9 cellular contexts compared by ENCODE assay signal in the genomic region with DNA sequence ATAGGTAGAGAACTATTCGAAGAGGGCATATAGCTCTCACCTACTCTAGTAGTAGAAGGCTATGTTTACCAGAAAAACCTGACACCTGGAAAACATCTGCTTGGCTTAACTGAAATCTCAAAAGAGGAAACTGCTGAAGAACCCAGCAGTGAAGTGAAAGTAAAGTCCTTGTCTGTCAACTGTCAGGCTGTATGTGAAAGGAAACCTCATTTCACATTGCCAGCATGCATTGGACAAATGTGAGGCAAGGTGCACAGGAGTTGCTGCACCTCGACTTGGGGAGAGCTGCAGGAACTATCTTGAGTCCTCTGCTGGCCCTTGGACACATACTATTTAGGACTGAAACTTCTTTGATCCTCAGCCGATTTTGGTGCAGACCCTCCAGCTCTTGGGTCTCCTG. TPM values are rescaled to one million over a fixed set of nuclear protein-coding genes. Genes with fewer than 3 reads are reported as not detected.
DNase-seq lines count a peak whose midpoint lies in the region; ATAC-seq and TF ChIP-seq lines count a peak whose summit lies in the region.
"Had no signal": no experiment of that assay in that cellular context is flagged by ENCODE, and none has a peak within 500 bp of the region (broad histone marks: within the 10 kb centered on the region; RNA-seq: fewer than 3 reads in every experiment).

No MANE protein-coding gene starts in this region.

- H3K27me3 ChIP-seq in MM.1S (replicated peaks; ENCODE audit: insufficient read depth, low read length) (no peaks in the 10 kb centered on the region), BE2C (no peaks in the 10 kb centered on the region), testis (no peaks in the 10 kb centered on the region)

- peaks cover 5% of the 10 kb centered on the region for H3K27me3 Mint-ChIP-seq in activated naive CD8-positive, alpha-beta T cell treated with anti-CD3 and anti-CD28 coated beads, Interleukin-2, amount 10 ng/mL, durations not matched to agents 7 days and 5 days
- no peaks in the 10 kb centered on the region for H3K27me3 Mint-ChIP-seq in activated naive CD8-positive, alpha-beta T cell treated with anti-CD3 and anti-CD28 coated beads for 36 hours
- no peaks in the 10 kb centered on the region for H3K27me3 Mint-ChIP-seq in glutamatergic neuron (ENCODE audit: unreplicated experiment)

- H3K9me3 ChIP-seq in MM.1S (replicated peaks; ENCODE audit: insufficient read depth, low read length) (no peaks in the 10 kb centered on the region), BE2C (no peaks in the 10 kb centered on the region), testis (no peaks in the 10 kb centered on the region)

- WGBS in testis, 2 donors, result 78 to 88% methylated on average over 3 of the region's 3 CpGs

- no peak for TF ChIP-seq CTCF in MM.1S (IDR thresholded peaks at IDR 0.05; ENCODE audit: low read length)
- TF ChIP-seq CTCF in glutamatergic neuron (IDR thresholded peaks at IDR 0.05; ENCODE audit: partially characterized antibody, unreplicated experiment), result no peak
- TF ChIP-seq CTCF in BE2C (IDR thresholded peaks at IDR 0.05; ENCODE audit: low read depth, low read length), result no peak
- no peak for TF ChIP-seq CTCF in testis (IDR thresholded peaks at IDR 0.05)

- H3K4me3 ChIP-seq in MM.1S (ENCODE audit: low read length), result no peak overlapping the region
- H3K4me3 ChIP-seq in BE2C (ENCODE audit: low read depth, low read length), result no peak overlapping the region
- no peak overlapping the region for H3K4me3 ChIP-seq in testis

- intact Hi-C loops in testis (cut with DNase I; ENCODE audit: low total_unique reads), result no loop called here

- peaks cover 3% of the 10 kb centered on the region for H3K36me3 Mint-ChIP-seq in activated naive CD8-positive, alpha-beta T cell treated with anti-CD3 and anti-CD28 coated beads, Interleukin-2, amount 10 ng/mL, durations not matched to agents 7 days and 5 days
- H3K36me3 Mint-ChIP-seq in activated naive CD8-positive, alpha-beta T cell treated with anti-CD3 and anti-CD28 coated beads for 36 hours, result no peaks in the 10 kb centered on the region
- H3K36me3 Mint-ChIP-seq in glutamatergic neuron (ENCODE audit: unreplicated experiment), result no peaks in the 10 kb centered on the region

- POLR2A ChIA-PET in activated naive CD8-positive, alpha-beta T cell treated with anti-CD3 and anti-CD28 coated beads, Interleukin-2, amount 10 ng/mL, durations not matched to agents 7 days and 5 days (lab: Charles Lee), result interaction anchor here (0.8 kb wide), 1 partner anchor 457 kb away, joined by 3 read pairs; no protein-coding TSS in a partner anchor

- no peaks in the 10 kb centered on the region for H4K20me1 ChIP-seq in MM.1S (ENCODE audit: insufficient read depth, low read length)

- H3K9me2 ChIP-seq in MM.1S (replicated peaks; ENCODE audit: insufficient read depth, low read length), result no peaks in the 10 kb centered on the region

- peak overlapping the region; percentile 68 for H3K4me2 ChIP-seq in MM.1S (ENCODE audit: low read depth, low read length)

- no peaks in the 10 kb centered on the region for H3K79me2 ChIP-seq in MM.1S (ENCODE audit: low read length)

- peaks cover 14% of the 10 kb centered on the region for H3K4me1 Mint-ChIP-seq in activated naive CD8-positive, alpha-beta T cell treated with anti-CD3 and anti-CD28 coated beads, Interleukin-2, amount 10 ng/mL, durations not matched to agents 7 days and 5 days
- peaks cover 8% of the 10 kb centered on the region for H3K4me1 Mint-ChIP-seq in activated naive CD8-positive, alpha-beta T cell treated with anti-CD3 and anti-CD28 coated beads for 36 hours
- peaks cover 7% of the 10 kb centered on the region for H3K4me1 Mint-ChIP-seq in glutamatergic neuron (ENCODE audit: low read depth, unreplicated experiment)

- H2AFZ ChIP-seq in MM.1S (ENCODE audit: low read length), result no peak overlapping the region

- H3K9me3 Mint-ChIP-seq in activated naive CD8-positive, alpha-beta T cell treated with anti-CD3 and anti-CD28 coated beads, Interleukin-2, amount 10 ng/mL, durations not matched to agents 7 days and 5 days, result no peaks in the 10 kb centered on the region
- no peaks in the 10 kb centered on the region for H3K9me3 Mint-ChIP-seq in activated naive CD8-positive, alpha-beta T cell treated with anti-CD3 and anti-CD28 coated beads for 36 hours
- H3K9me3 Mint-ChIP-seq in glutamatergic neuron (ENCODE audit: unreplicated experiment), result no peaks in the 10 kb centered on the region

- H3K27ac ChIP-seq in MM.1S (ENCODE audit: low read length), result peak overlapping the region; percentile 2; the same call in 1 of the 2 replicates
- H3K27ac ChIP-seq in testis, result no peak overlapping the region

- peaks cover 11% of the 10 kb centered on the region for H3F3A ChIP-seq in MM.1S (ENCODE audit: insufficient read depth, low read length)

- TF ChIP-seq POLR2A in testis (IDR thresholded peaks at IDR 0.05), result no peak

- H3K27ac Mint-ChIP-seq in activated naive CD8-positive, alpha-beta T cell treated with anti-CD3 and anti-CD28 coated beads, Interleukin-2, amount 10 ng/mL, durations not matched to agents 7 days and 5 days, result peak overlapping the region; percentile 77
- H3K27ac Mint-ChIP-seq in activated naive CD8-positive, alpha-beta T cell treated with anti-CD3 and anti-CD28 coated beads for 36 hours, result no peak overlapping the region
- no peak overlapping the region for H3K27ac Mint-ChIP-seq in glutamatergic neuron (ENCODE audit: unreplicated experiment)

- DNase-seq in activated naive CD8-positive, alpha-beta T cell treated with anti-CD3 and anti-CD28 coated beads, Interleukin-2, amount 10 ng/mL, durations not matched to agents 7 days and 5 days, result peak; percentile 31
- DNase-seq in activated naive CD8-positive, alpha-beta T cell treated with anti-CD3 and anti-CD28 coated beads for 36 hours, result no peak
- DNase-seq in MM.1S (peak; percentile 88), glutamatergic neuron (no peak), BE2C (no peak), testis (no peak)
- DNase-seq in NK-92 treated with Interleukin-12 subunit alpha and Interleukin-12 subunit beta, amount 100 ng/mL, for 24 hours (lab: John Stamatoyannopoulos, UW), result no peak
- DNase-seq: trophoblast cell had no signal

- ATAC-seq in activated naive CD8-positive, alpha-beta T cell treated with anti-CD3 and anti-CD28 coated beads, Interleukin-2, amount 10 ng/mL, durations not matched to agents 7 days and 5 days (ENCODE audit: low read depth), result peak; percentile 91
- ATAC-seq in HG02798 (IDR thresholded peaks at IDR 0.05; ENCODE audit: poor library complexity, unreplicated experiment), result peak; percentile 98

- H3K36me3 ChIP-seq in MM.1S (replicated peaks; ENCODE audit: insufficient read depth, low read length), result no peaks in the 10 kb centered on the region
- H3K36me3 ChIP-seq in BE2C, result no peaks in the 10 kb centered on the region
- H3K36me3 ChIP-seq in testis (ENCODE audit: low read depth, missing control alignments), result no peaks in the 10 kb centered on the region

- no peak overlapping the region for H3K9ac ChIP-seq in MM.1S (ENCODE audit: low read length)

- H3K4me1 ChIP-seq in MM.1S (ENCODE audit: low read length) (peaks cover 14% of the 10 kb centered on the region), BE2C (no peaks in the 10 kb centered on the region), testis (no peaks in the 10 kb centered on the region)

- H3K4me3 Mint-ChIP-seq in activated naive CD8-positive, alpha-beta T cell treated with anti-CD3 and anti-CD28 coated beads, Interleukin-2, amount 10 ng/mL, durations not matched to agents 7 days and 5 days, result peak overlapping the region; percentile 61
- H3K4me3 Mint-ChIP-seq in activated naive CD8-positive, alpha-beta T cell treated with anti-CD3 and anti-CD28 coated beads for 36 hours, result no peak overlapping the region
- H3K4me3 Mint-ChIP-seq in glutamatergic neuron (ENCODE audit: unreplicated experiment), result no peak overlapping the region

RNA-seq across cellular contexts. Expression of gene NREP, which starts 53.3 kb away (rescaled TPM):
- total RNA-seq in activated naive CD8-positive, alpha-beta T cell treated with anti-CD3 and anti-CD28 coated beads, Interleukin-2, amount 10 ng/mL, durations not matched to agents 7 days and 5 days, result 10 to 100 TPM; 19.6 to 20.2 TPM
- 10 to 100 TPM; 14.2 to 15.7 TPM for total RNA-seq in activated naive CD8-positive, alpha-beta T cell treated with anti-CD3 and anti-CD28 coated beads for 36 hours
- 904 TPM for total RNA-seq in glutamatergic neuron (ENCODE audit: unreplicated experiment)
- polyA plus RNA-seq in BE2C (2012; ENCODE audit: insufficient read depth, insufficient read length, low read depth), result 77.7 TPM
- 10 to 100 TPM; 17.0 to 25.2 TPM for total RNA-seq in testis
- polyA plus RNA-seq in testis (ENCODE audit: insufficient read depth, low read depth, low replicate concordance), result 28.0 TPM

Comparison
In these comparisons a context has a peak if more than half of its experiments do, and no peak if none do; other contexts are left out.
1. DNase-seq: peak in activated naive CD8-positive, alpha-beta T cell treated with anti-CD3 and anti-CD28 coated beads, Interleukin-2, amount 10 ng/mL, durations not matched to agents 7 days and 5 days (single experiment) and MM.1S (single experiment); none in activated naive CD8-positive, alpha-beta T cell treated with anti-CD3 and anti-CD28 coated beads for 36 hours (single experiment), glutamatergic neuron (single experiment), BE2C (single experiment), NK-92 treated with Interleukin-12 subunit alpha and Interleukin-12 subunit beta, amount 100 ng/mL, for 24 hours (single experiment) and testis (single experiment).
2. RNA of gene NREP, which starts 53.3 kb away (total RNA-seq): 904 TPM in glutamatergic neuron (single experiment); 17.0 to 25.2 TPM in testis, 19.6 to 20.2 TPM in activated naive CD8-positive, alpha-beta T cell treated with anti-CD3 and anti-CD28 coated beads, Interleukin-2, amount 10 ng/mL, durations not matched to agents 7 days and 5 days and 14.2 to 15.7 TPM in activated naive CD8-positive, alpha-beta T cell treated with anti-CD3 and anti-CD28 coated beads for 36 hours; every median in the first group is over 10 times any median in the second.